In the genomic region with DNA sequence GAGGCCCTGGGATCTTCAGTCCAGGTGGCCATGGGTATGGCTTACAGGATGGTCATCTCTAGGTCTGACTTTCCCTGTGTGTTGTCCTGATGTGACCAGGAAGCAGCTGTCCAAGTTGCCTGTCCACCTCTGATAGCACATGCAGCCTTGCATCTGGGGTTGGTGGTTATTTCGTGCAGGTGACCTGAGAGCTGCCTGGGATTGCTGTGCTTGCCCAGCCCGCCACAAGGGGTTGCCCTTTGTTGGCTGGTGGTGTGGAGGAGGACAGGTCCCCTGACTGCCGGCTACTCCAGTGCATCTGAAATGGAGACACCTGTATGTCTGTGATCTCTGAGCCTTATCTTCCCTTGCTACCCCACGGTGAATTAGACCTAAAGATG, we compare ENCODE assay signal across 7 cellular contexts.
DNase-seq lines count a peak whose midpoint lies in the region; ATAC-seq and TF ChIP-seq lines count a peak whose summit lies in the region.

No MANE protein-coding gene starts in this region.

- DNase-seq in HFFc6 (no peak), WTC11 (ENCODE audit: low spot score) (peak; percentile 61), iPS-NIHi7 (ENCODE audit: extremely low spot score) (peak; percentile 75), T-helper 17 cell (no peak), NCI-H524 treated with DMSO at 0.1 percent for 48 hours (lab: John Stamatoyannopoulos, UW) (no peak)
- no peak for DNase-seq in stimulated activated CD4-positive, alpha-beta T cell treated with anti-CD3 and anti-CD28 coated beads, Interleukin-12 subunit alpha, Interleukin-12 subunit beta, amount 100 ng/mL, for 4 hours

- POLR2A ChIA-PET in WTC11 (lab: Charles Lee), result no interaction called here

- peaks cover 8% of the 10 kb centered on the region for H3K36me3 Mint-ChIP-seq in HFFc6 (ENCODE audit: low read depth)
- H3K36me3 Mint-ChIP-seq in WTC11, result peaks cover 10% of the 10 kb centered on the region
- H3K36me3 Mint-ChIP-seq in T-helper 17 cell (ENCODE audit: low read depth), result peaks cover 2% of the 10 kb centered on the region

- H3K9me3 ChIP-seq in T-helper 17 cell (ENCODE audit: control insufficient read depth, low read length, poor library complexity, severe bottlenecking), result no peaks in the 10 kb centered on the region

- TF ChIP-seq CTCF in HFFc6 (IDR thresholded peaks at IDR 0.05) (peak; percentile 49), WTC11 (IDR thresholded peaks at IDR 0.05) (no peak)

- H3K27ac Mint-ChIP-seq in HFFc6, result peak overlapping the region; percentile 90
- H3K27ac Mint-ChIP-seq in WTC11, result 0 out of 2 replicates have a peak overlapping the region, but pooled peaks have one; percentile 63
- no peak overlapping the region for H3K27ac Mint-ChIP-seq in T-helper 17 cell

- ATAC-seq in WTC11, result peak; percentile 74
- ATAC-seq in T-helper 17 cell, result no peak

- H3K9me3 Mint-ChIP-seq in HFFc6, result peaks cover 9% of the 10 kb centered on the region
- H3K9me3 Mint-ChIP-seq in WTC11, result peaks cover 9% of the 10 kb centered on the region

- no peaks in the 10 kb centered on the region; the same call in 1 of the 2 replicates for H3K27me3 Mint-ChIP-seq in HFFc6 (ENCODE audit: insufficient read depth)
- no peaks in the 10 kb centered on the region for H3K27me3 Mint-ChIP-seq in WTC11 (ENCODE audit: low read depth)
- no peaks in the 10 kb centered on the region for H3K27me3 Mint-ChIP-seq in T-helper 17 cell

- H3K4me3 Mint-ChIP-seq in HFFc6, result peak overlapping the region; percentile 69
- H3K4me3 Mint-ChIP-seq in WTC11, result no peak overlapping the region
- H3K4me3 Mint-ChIP-seq in T-helper 17 cell, result no peak overlapping the region

- H3K4me1 Mint-ChIP-seq in HFFc6 (ENCODE audit: low read depth) (peaks cover 64% of the 10 kb centered on the region), WTC11 (peaks cover 36% of the 10 kb centered on the region), T-helper 17 cell (peaks cover 18% of the 10 kb centered on the region)

- CTCF ChIA-PET in WTC11 (lab: Charles Lee), result interaction anchor here (0.9 to 1.8 kb wide), 10 partner anchors 9 to 269 kb away, joined by 3 to 5 read pairs (median 3); no protein-coding TSS in a partner anchor

- peak overlapping the region; percentile 70 for H3K27ac ChIP-seq in temporal lobe (ENCODE audit: low read depth, low read length)

TF ChIP-seq in WTC11, 78 proteins besides CTCF, POLR2A, EP300 and RAD21:
- no peak for TF ChIP-seq ZNF263 (CRISPR knock-in tag; IDR thresholded peaks at IDR 0.05; ENCODE audit: low read depth)
- TF ChIP-seq, protein P1, sequence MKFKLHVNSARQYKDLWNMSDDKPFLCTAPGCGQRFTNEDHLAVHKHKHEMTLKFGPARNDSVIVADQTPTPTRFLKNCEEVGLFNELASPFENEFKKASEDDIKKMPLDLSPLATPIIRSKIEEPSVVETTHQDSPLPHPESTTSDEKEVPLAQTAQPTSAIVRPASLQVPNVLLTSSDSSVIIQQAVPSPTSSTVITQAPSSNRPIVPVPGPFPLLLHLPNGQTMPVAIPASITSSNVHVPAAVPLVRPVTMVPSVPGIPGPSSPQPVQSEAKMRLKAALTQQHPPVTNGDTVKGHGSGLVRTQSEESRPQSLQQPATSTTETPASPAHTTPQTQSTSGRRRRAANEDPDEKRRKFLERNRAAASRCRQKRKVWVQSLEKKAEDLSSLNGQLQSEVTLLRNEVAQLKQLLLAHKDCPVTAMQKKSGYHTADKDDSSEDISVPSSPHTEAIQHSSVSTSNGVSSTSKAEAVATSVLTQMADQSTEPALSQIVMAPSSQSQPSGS (CRISPR knock-in tag; IDR thresholded peaks at IDR 0.05; ENCODE audit: borderline replicate concordance, low read depth), result no peak
- TF ChIP-seq, protein P2, sequence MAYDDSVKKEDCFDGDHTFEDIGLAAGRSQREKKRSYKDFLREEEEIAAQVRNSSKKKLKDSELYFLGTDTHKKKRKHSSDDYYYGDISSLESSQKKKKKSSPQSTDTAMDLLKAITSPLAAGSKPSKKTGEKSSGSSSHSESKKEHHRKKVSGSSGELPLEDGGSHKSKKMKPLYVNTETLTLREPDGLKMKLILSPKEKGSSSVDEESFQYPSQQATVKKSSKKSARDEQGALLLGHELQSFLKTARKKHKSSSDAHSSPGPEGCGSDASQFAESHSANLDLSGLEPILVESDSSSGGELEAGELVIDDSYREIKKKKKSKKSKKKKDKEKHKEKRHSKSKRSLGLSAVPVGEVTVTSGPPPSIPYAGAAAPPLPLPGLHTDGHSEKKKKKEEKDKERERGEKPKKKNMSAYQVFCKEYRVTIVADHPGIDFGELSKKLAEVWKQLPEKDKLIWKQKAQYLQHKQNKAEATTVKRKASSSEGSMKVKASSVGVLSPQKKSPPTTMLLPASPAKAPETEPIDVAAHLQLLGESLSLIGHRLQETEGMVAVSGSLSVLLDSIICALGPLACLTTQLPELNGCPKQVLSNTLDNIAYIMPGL (CRISPR knock-in tag; IDR thresholded peaks at IDR 0.05), result no peak
- TF ChIP-seq, protein P3, sequence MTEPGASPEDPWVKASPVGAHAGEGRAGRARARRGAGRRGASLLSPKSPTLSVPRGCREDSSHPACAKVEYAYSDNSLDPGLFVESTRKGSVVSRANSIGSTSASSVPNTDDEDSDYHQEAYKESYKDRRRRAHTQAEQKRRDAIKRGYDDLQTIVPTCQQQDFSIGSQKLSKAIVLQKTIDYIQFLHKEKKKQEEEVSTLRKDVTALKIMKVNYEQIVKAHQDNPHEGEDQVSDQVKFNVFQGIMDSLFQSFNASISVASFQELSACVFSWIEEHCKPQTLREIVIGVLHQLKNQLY (CRISPR knock-in tag; IDR thresholded peaks at IDR 0.05), result no peak
- no peak for TF ChIP-seq ZNF232 (CRISPR knock-in tag; IDR thresholded peaks at IDR 0.05)
- no peak for TF ChIP-seq NR3C1 (CRISPR knock-in tag; conservative IDR thresholded peaks at IDR 0.05; ENCODE audit: low read depth)
- TF ChIP-seq, protein P4, sequence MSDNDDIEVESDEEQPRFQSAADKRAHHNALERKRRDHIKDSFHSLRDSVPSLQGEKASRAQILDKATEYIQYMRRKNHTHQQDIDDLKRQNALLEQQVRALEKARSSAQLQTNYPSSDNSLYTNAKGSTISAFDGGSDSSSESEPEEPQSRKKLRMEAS (CRISPR knock-in tag; IDR thresholded peaks at IDR 0.05), result no peak
- TF ChIP-seq ZNF671 (CRISPR knock-in tag; IDR thresholded peaks at IDR 0.05), result no peak

Comparison
In these comparisons a context has a peak if more than half of its experiments do, and no peak if none do; other contexts are left out.
1. DNase-seq: peak in WTC11 (single experiment) and iPS-NIHi7 (single experiment); none in HFFc6 (single experiment), T-helper 17 cell (0 of 3), NCI-H524 treated with DMSO at 0.1 percent for 48 hours (single experiment) and stimulated activated CD4-positive, alpha-beta T cell treated with anti-CD3 and anti-CD28 coated beads, Interleukin-12 subunit alpha, Interleukin-12 subunit beta, amount 100 ng/mL, for 4 hours (single experiment).